Comparison of ENCODE assay signal across 1 cellular context in genomic region chr11:73957654-73958361, GRCh38.
TF ChIP-seq lines count a peak whose summit lies in the region.

No MANE protein-coding gene starts in this region.

TF ChIP-seq in GM12878, 131 proteins besides CTCF, POLR2A, EP300 and RAD21:
- TF ChIP-seq, protein P1, sequence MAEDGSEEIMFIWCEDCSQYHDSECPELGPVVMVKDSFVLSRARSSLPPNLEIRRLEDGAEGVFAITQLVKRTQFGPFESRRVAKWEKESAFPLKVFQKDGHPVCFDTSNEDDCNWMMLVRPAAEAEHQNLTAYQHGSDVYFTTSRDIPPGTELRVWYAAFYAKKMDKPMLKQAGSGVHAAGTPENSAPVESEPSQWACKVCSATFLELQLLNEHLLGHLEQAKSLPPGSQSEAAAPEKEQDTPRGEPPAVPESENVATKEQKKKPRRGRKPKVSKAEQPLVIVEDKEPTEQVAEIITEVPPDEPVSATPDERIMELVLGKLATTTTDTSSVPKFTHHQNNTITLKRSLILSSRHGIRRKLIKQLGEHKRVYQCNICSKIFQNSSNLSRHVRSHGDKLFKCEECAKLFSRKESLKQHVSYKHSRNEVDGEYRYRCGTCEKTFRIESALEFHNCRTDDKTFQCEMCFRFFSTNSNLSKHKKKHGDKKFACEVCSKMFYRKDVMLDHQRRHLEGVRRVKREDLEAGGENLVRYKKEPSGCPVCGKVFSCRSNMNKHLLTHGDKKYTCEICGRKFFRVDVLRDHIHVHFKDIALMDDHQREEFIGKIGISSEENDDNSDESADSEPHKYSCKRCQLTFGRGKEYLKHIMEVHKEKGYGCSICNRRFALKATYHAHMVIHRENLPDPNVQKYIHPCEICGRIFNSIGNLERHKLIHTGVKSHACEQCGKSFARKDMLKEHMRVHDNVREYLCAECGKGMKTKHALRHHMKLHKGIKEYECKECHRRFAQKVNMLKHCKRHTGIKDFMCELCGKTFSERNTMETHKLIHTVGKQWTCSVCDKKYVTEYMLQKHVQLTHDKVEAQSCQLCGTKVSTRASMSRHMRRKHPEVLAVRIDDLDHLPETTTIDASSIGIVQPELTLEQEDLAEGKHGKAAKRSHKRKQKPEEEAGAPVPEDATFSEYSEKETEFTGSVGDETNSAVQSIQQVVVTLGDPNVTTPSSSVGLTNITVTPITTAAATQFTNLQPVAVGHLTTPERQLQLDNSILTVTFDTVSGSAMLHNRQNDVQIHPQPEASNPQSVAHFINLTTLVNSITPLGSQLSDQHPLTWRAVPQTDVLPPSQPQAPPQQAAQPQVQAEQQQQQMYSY (CRISPR knock-in tag; IDR thresholded peaks at IDR 0.05): no peak
- TF ChIP-seq RFX5 (IDR thresholded peaks at IDR 0.05; ENCODE audit: low read depth, low read length): no peak
